In genomic region chr3:127768346-127769008, GRCh38 we compare ENCODE assay signal across 8 cellular contexts. TPM values are rescaled to one million over a fixed set of nuclear protein-coding genes. Genes with fewer than 3 reads are reported as not detected.
DNase-seq lines count a peak whose midpoint lies in the region; ATAC-seq and TF ChIP-seq lines count a peak whose summit lies in the region.

No MANE protein-coding gene starts in this region.

- H3T11ph ChIP-seq in H9 (ENCODE audit: low read length): no peak overlapping the region

- no peaks in the 10 kb centered on the region for H3K23me2 ChIP-seq in H9 (ENCODE audit: insufficient read length, low read depth, low read length, poor library complexity, severe bottlenecking)

- H3K4me3 ChIP-seq in Peyer's patch: no peak overlapping the region
- no peak overlapping the region for H3K4me3 ChIP-seq in fibroblast of mammary gland (ENCODE audit: control insufficient read depth, low read depth, low read length)
- H3K4me3 ChIP-seq in sigmoid colon: no peak overlapping the region

- no peak overlapping the region for H3K23ac ChIP-seq in H9 (ENCODE audit: insufficient read length, low read depth, low read length)

- no peak overlapping the region for H3K27ac Mint-ChIP-seq in H9

- no peaks in the 10 kb centered on the region for H3K79me2 ChIP-seq in H9 (ENCODE audit: insufficient read depth, low read length)

- H3K36me3 ChIP-seq in Peyer's patch: no peaks in the 10 kb centered on the region
- H3K36me3 ChIP-seq in sigmoid colon: no peaks in the 10 kb centered on the region

- H3K56ac ChIP-seq in H9 (ENCODE audit: insufficient read length, low read depth, low read length): no peak overlapping the region

- H3K9me3 ChIP-seq in Peyer's patch (peaks cover 0 to 7% (median 0%) of the 10 kb centered on the region in 4 donors), sigmoid colon (peaks cover 0 to 4% (median 0%) of the 10 kb centered on the region in 4 donors), H9 (ENCODE audit: control insufficient read depth, low read depth, low read length) (no peaks in the 10 kb centered on the region)

- H3K27me3 Mint-ChIP-seq in H9 (ENCODE audit: low read depth): peaks cover 4% of the 10 kb centered on the region

- no peak overlapping the region for H4K5ac ChIP-seq in H9 (ENCODE audit: insufficient read length, low read depth, low read length)

- no peak for TF ChIP-seq EP300 in sigmoid colon (IDR thresholded peaks at IDR 0.05)

- H3K27me3 ChIP-seq in Peyer's patch: no peaks in the 10 kb centered on the region
- H3K27me3 ChIP-seq in sigmoid colon: no peaks in the 10 kb centered on the region
- H3K27me3 ChIP-seq in H9 (ENCODE audit: insufficient read depth, low read length): no peaks in the 10 kb centered on the region

- H3K79me1 ChIP-seq in H9 (ENCODE audit: insufficient read depth, low read depth, low read length, poor library complexity, severe bottlenecking): no peaks in the 10 kb centered on the region

- 66 to 78% methylated on average over 4 of the region's 4 CpGs for WGBS in sigmoid colon, 2 donors
- no CpG with 5 or more reads among the region's 4 CpGs for WGBS in H9 (ENCODE audit: extremely low coverage, insufficient read length, low lambda C conversion rate)

- no peak overlapping the region for H3K4ac ChIP-seq in H9 (ENCODE audit: low read depth, low read length)

- no peak overlapping the region for H3K18ac ChIP-seq in H9 (ENCODE audit: insufficient read length, low read depth, low read length)

- DNase-seq in ELR (ENCODE audit: low read depth) (peak; percentile 99), Peyer's patch (no peak), fibroblast of mammary gland (ENCODE audit: low read depth) (peak; percentile 96), sigmoid colon (no peak), H9 (no peak), DMS114 treated with DMSO at 0.1 percent for 48 hours (lab: John Stamatoyannopoulos, UW; ENCODE audit: unreplicated experiment) (no peak)

- H3K4me3 Mint-ChIP-seq in H9: no peak overlapping the region

- H4K91ac ChIP-seq in H9 (ENCODE audit: insufficient read length, low read depth, low read length): no peak overlapping the region

- H4K20me1 ChIP-seq in H9 (ENCODE audit: control insufficient read depth, insufficient read depth, insufficient read length): no peaks in the 10 kb centered on the region

- H3K27ac ChIP-seq in Peyer's patch (peak overlapping the region in 3 of 4 donors; percentile 9 to 71 (median 49)), sigmoid colon (peak overlapping the region; percentile 37 to 74 (median 57)), H9 (ENCODE audit: insufficient read length, low read depth, low read length) (no peak overlapping the region)

- H3K9ac ChIP-seq in H9 (ENCODE audit: extremely low read depth, insufficient read length, low read length): no peak overlapping the region

- intact Hi-C loops in sigmoid colon (cut with DNase I): no loop called here

- TF ChIP-seq CTCF in Peyer's patch (IDR thresholded peaks at IDR 0.05): no peak
- peak; percentile 4 for TF ChIP-seq CTCF in fibroblast of mammary gland (conservative IDR thresholded peaks at IDR 0.05; ENCODE audit: control insufficient read depth, insufficient read depth, low read depth, low read length)
- no peak for TF ChIP-seq CTCF in sigmoid colon (IDR thresholded peaks at IDR 0.05)
- no peak for TF ChIP-seq CTCF in H9 (conservative IDR thresholded peaks at IDR 0.05)

- H2AFZ ChIP-seq in H9 (ENCODE audit: low read length): no peak overlapping the region

- no peak for ATAC-seq in HG03439 (IDR thresholded peaks at IDR 0.05; ENCODE audit: unreplicated experiment)
- no peak for ATAC-seq in HG02678 (IDR thresholded peaks at IDR 0.05; ENCODE audit: unreplicated experiment)

- H3K36me3 Mint-ChIP-seq in H9 (ENCODE audit: insufficient read depth in 1 of 3, low read depth in 3 of 3): no peaks in the 10 kb centered on the region

- H3K4me1 Mint-ChIP-seq in H9: peaks cover 2% of the 10 kb centered on the region in 2 experiments; a peak in 1 of 4 replicates

- H2AK5ac ChIP-seq in H9 (ENCODE audit: insufficient read length, low read length): no peak overlapping the region

- peaks cover 0 to 10% (median 2%) of the 10 kb centered on the region in 4 donors for H3K4me1 ChIP-seq in Peyer's patch
- peaks cover 0 to 39% (median 13%) of the 10 kb centered on the region in 4 donors for H3K4me1 ChIP-seq in sigmoid colon
- H3K4me1 ChIP-seq in H9 (ENCODE audit: insufficient read depth, low read length): no peaks in the 10 kb centered on the region

- H3K4me2 ChIP-seq in H9 (ENCODE audit: insufficient read depth, insufficient read length, low read length): no peak overlapping the region

- H2BK5ac ChIP-seq in H9 (ENCODE audit: insufficient read length, low read length): no peak overlapping the region

- no peak overlapping the region for H4K8ac ChIP-seq in H9 (replicated peaks; ENCODE audit: insufficient read length, low read depth, low read length)

- H2BK20ac ChIP-seq in H9 (ENCODE audit: low read depth, low read length, poor library complexity, severe bottlenecking): no peak overlapping the region

- TF ChIP-seq POLR2A in Peyer's patch (IDR thresholded peaks at IDR 0.05) (no peak), sigmoid colon (IDR thresholded peaks at IDR 0.05) (no peak)

- H2BK120ac ChIP-seq in H9 (ENCODE audit: low read depth, low read length, poor library complexity, severe bottlenecking): no peak overlapping the region

- no peaks in the 10 kb centered on the region for H3K9me3 Mint-ChIP-seq in H9

- no peak overlapping the region for H2BK15ac ChIP-seq in H9 (ENCODE audit: low read depth, low read length)

- no peak overlapping the region for H3K14ac ChIP-seq in H9 (ENCODE audit: insufficient read depth, low read length)

- no peak overlapping the region for H2BK12ac ChIP-seq in H9 (ENCODE audit: insufficient read length, low read depth, low read length)

RNA-seq across cellular contexts. Expression of gene MGLL, which starts 53.8 kb away (rescaled TPM):
- 100 to 1,000 TPM in 3 of 4 donors, 10 to 100 TPM in 1; 56.1 to 180 (median 143) TPM for total RNA-seq in Peyer's patch
- 10 to 100 TPM; 24.7 to 46.8 (median 35.5) TPM for total RNA-seq in sigmoid colon
- 100 to 1,000 TPM; 110 to 220 (median 142) TPM for polyA plus RNA-seq in sigmoid colon
- 0.11 and 0.22 TPM in 2 replicates for total RNA-seq in H9 (2021)

Comparison
In these comparisons a context has a peak if more than half of its experiments do, and no peak if none do; other contexts are left out.
1. DNase-seq: peak in ELR (single experiment) and fibroblast of mammary gland (single experiment); none in Peyer's patch (0 of 3), sigmoid colon (single experiment), H9 (single experiment) and DMS114 treated with DMSO at 0.1 percent for 48 hours (single experiment).
2. RNA of gene MGLL, which starts 53.8 kb away (total RNA-seq): 56.1 to 180 TPM in Peyer's patch and 24.7 to 46.8 TPM in sigmoid colon; 0.11 to 0.22 TPM in H9; every median in the first group is over 10 times any median in the second.